ENCODE assay signal across 12 cellular contexts in the genomic region with DNA sequence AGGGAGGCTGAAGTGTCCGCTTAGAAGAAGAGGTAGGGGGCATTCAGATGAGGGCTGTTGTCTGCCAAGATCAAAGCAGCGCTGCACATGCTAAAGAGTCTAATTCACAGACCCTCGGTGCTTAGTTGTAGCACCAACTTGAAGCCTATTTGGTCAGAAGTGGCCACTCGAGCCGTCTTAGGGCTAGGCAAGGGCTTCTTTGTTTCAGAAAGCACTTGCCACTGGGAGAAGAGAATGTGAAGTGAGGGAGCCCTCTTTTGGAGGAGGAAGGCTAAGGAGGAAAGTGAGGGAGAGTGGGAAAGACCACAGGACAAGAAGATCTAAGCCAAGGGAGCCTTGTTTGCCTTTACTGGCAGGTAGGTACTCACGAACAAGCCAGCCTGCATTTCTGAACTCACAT.
DNase-seq lines count a peak whose midpoint lies in the region; ATAC-seq, FAIRE-seq and TF ChIP-seq lines count a peak whose summit lies in the region.
"Had no signal": no experiment of that assay in that cellular context is flagged by ENCODE, and none has a peak within 500 bp of the region (broad histone marks: within the 10 kb centered on the region; RNA-seq: fewer than 3 reads in every experiment).

No MANE protein-coding gene starts in this region.

- no peaks in the 10 kb centered on the region for H3K23me2 ChIP-seq in H1 (ENCODE audit: low read depth, low read length)

- H3K36me3 Mint-ChIP-seq in activated naive CD8-positive, alpha-beta T cell treated with anti-CD3 and anti-CD28 coated beads for 36 hours = no peaks in the 10 kb centered on the region

- no peak overlapping the region for H2BK120ac ChIP-seq in H1 (replicated peaks; ENCODE audit: low read depth, low read length)

- H2BK15ac ChIP-seq in H1 (ENCODE audit: low read length) = no peak overlapping the region

- H3K79me1 ChIP-seq in H1 (ENCODE audit: low read depth, low read length) = no peaks in the 10 kb centered on the region

- TF ChIP-seq POLR2A in H1 (IDR thresholded peaks at IDR 0.05; ENCODE audit: control extremely low read depth in 1 of 2, low read depth in 2 of 2, low read length in 2 of 2) (no peak), Peyer's patch (IDR thresholded peaks at IDR 0.05) (no peak)

- peak overlapping the region; percentile 44; the same call in 1 of the 2 replicates for H3K18ac ChIP-seq in H1 (ENCODE audit: extremely low read depth, low read length)

- no peak overlapping the region for H4K5ac ChIP-seq in H1 (ENCODE audit: insufficient read length, low read depth, low read length)

- TF ChIP-seq EP300 in H1 (IDR thresholded peaks at IDR 0.05; ENCODE audit: borderline replicate concordance in 1 of 2, low read depth in 2 of 2, low read length in 2 of 2) = no peak

- H3K4me1 Mint-ChIP-seq in activated naive CD8-positive, alpha-beta T cell treated with anti-CD3 and anti-CD28 coated beads for 36 hours = no peaks in the 10 kb centered on the region

- no peak overlapping the region for H3K9ac ChIP-seq in H1 (replicated peaks in 1 of 4; ENCODE audit: extremely low read depth in 1 of 4, low read depth in 3 of 4, low read length in 3 of 4)

- no peak overlapping the region for H3K27ac ChIP-seq in H1 (ENCODE audit: low read depth, low read length)
- no peak overlapping the region for H3K27ac ChIP-seq in Peyer's patch
- no peak overlapping the region for H3K27ac ChIP-seq in PC-9
- H3K27ac ChIP-seq: right atrium auricular region, SJCRH30 had no signal

- H3K9me2 ChIP-seq in PC-9 (ENCODE audit: insufficient read depth) = no peaks in the 10 kb centered on the region; the same call in 1 of the 2 replicates

- H3K4me3 Mint-ChIP-seq in activated naive CD8-positive, alpha-beta T cell treated with anti-CD3 and anti-CD28 coated beads for 36 hours = no peak overlapping the region
- H3K4me3 Mint-ChIP-seq: activated CD8-positive, alpha-beta T cell treated with anti-CD3 and anti-CD28 coated beads for 36 hours had no signal

- H3K79me2 ChIP-seq in H1 (ENCODE audit: control insufficient read depth in 1 of 2, insufficient read depth in 2 of 2, low read length in 2 of 2) = no peaks in the 10 kb centered on the region
- H3K79me2 ChIP-seq in PC-9 (ENCODE audit: low read depth) = no peaks in the 10 kb centered on the region

- H3K9me3 ChIP-seq in H1 (ENCODE audit: insufficient read depth in 2 of 2, low read depth in 1 of 2, low read length in 1 of 2) (0 out of 4 replicates have a peak, but pooled peaks cover 0 to 11% of the 10 kb centered on the region in 2 experiments), Peyer's patch (no peaks in the 10 kb centered on the region), PC-9 (ENCODE audit: insufficient read depth, low read depth) (no peaks in the 10 kb centered on the region)
- H3K9me3 ChIP-seq: SJCRH30 had no signal

- H3K27me3 Mint-ChIP-seq in activated naive CD8-positive, alpha-beta T cell treated with anti-CD3 and anti-CD28 coated beads for 36 hours = peaks cover 4% of the 10 kb centered on the region

- H3K56ac ChIP-seq in H1 (replicated peaks; ENCODE audit: insufficient read length, low read depth, low read length) = no peak overlapping the region

- H3K4me1 ChIP-seq in H1 (replicated peaks in 1 of 4; ENCODE audit: control insufficient read depth in 3 of 4, insufficient read depth in 4 of 4, low read length in 3 of 4) (peaks cover 0 to 8% (median 2%) of the 10 kb centered on the region in 4 experiments; a peak in 4 of 7 replicates), Peyer's patch (no peaks in the 10 kb centered on the region), PC-9 (replicated peaks; ENCODE audit: insufficient read depth) (no peaks in the 10 kb centered on the region)
- H3K4me1 ChIP-seq: right atrium auricular region, SJCRH30 had no signal

- intact Hi-C loops in PC-9 (cut with micrococcal nuclease; ENCODE audit: unreplicated experiment) = no loop called here

- peak; percentile 19 for FAIRE-seq in H1 (lab: Jason Lieb, UNC)

- 67% methylated on average over 6 of the region's 6 CpGs; no CpG with 5 or more reads in 1 of the 2 experiments for WGBS in H1 (ENCODE audit: extremely low coverage in 1 of 2, insufficient coverage in 1 of 2, insufficient read length in 1 of 2, insufficient replicate concordance in 2 of 2, low coverage in 1 of 2, low lambda C conversion rate in 2 of 2, missing lambda C conversion rate in 1 of 2), 2 experiments

- no peak for ATAC-seq in GM19467 (IDR thresholded peaks at IDR 0.05; ENCODE audit: unreplicated experiment)
- ATAC-seq: activated CD8-positive, alpha-beta T cell treated with anti-CD3 and anti-CD28 coated beads for 36 hours had no signal

- no peak overlapping the region for H3K14ac ChIP-seq in H1 (ENCODE audit: insufficient read length)

- CTCF ChIA-PET in H1 (lab: Charles Lee; ENCODE audit: partially characterized antibody) (interaction anchor here (1.0 to 2.1 kb wide), 3 partner anchors 13 to 265 kb away, joined by 3 to 5 read pairs (median 3); no protein-coding TSS in a partner anchor), PC-9 (lab: Charles Lee) (no interaction called here)

- H2BK20ac ChIP-seq in H1 (ENCODE audit: low read length) = no peak overlapping the region; the same call in 1 of the 2 replicates

- POLR2A ChIA-PET in H1 (lab: Charles Lee; ENCODE audit: partially characterized antibody) (no interaction called here), PC-9 (lab: Charles Lee; ENCODE audit: unreplicated experiment) (no interaction called here)

- H3K4me3 ChIP-seq in H1 (ENCODE audit: extremely low read depth in 1 of 4, insufficient read depth in 2 of 4, low read depth in 3 of 4, low read length in 4 of 4) (no peak overlapping the region), Peyer's patch (no peak overlapping the region), PC-9 (no peak overlapping the region)
- H3K4me3 ChIP-seq: right atrium auricular region, SJCRH30 had no signal

- no peaks in the 10 kb centered on the region for H3F3A ChIP-seq in PC-9 (ENCODE audit: insufficient read depth, low read depth)

- TF ChIP-seq CTCF in H1 (IDR thresholded peaks at IDR 0.05; ENCODE audit: control extremely low read depth in 1 of 3, insufficient read depth in 1 of 3, low read depth in 1 of 3, low read length in 3 of 3) (peak in 2 of 3 experiments; percentile 47; a peak in 3 of 4 replicates), Peyer's patch (IDR thresholded peaks at IDR 0.05) (no peak), PC-9 (conservative IDR thresholded peaks at IDR 0.05) (no peak)

- peak overlapping the region; percentile 96 for H2AFZ ChIP-seq in H1 (ENCODE audit: low read length)
- H2AFZ ChIP-seq in PC-9 = no peak overlapping the region

- DNase-seq in DMS79 treated with DMSO at 0.1 percent for 48 hours (lab: John Stamatoyannopoulos, UW) (peak; percentile 98), NCI-H2107 treated with DMSO at 0.1 percent for 48 hours (lab: John Stamatoyannopoulos, UW; ENCODE audit: unreplicated experiment) (peak; percentile 6), H1 (ENCODE audit: low read depth in 1 of 2, low spot score in 2 of 2) (no peak), midbrain (lab: John Stamatoyannopoulos, UW) (peak; percentile 41), Peyer's patch (no peak), PC-9 (no peak)
- DNase-seq in activated naive CD8-positive, alpha-beta T cell treated with anti-CD3 and anti-CD28 coated beads for 36 hours = no peak
- DNase-seq: activated CD8-positive, alpha-beta T cell treated with anti-CD3 and anti-CD28 coated beads for 36 hours; DND-41; SJCRH30 had no signal

- no peak overlapping the region; the same call in 1 of the 2 replicates for H2BK12ac ChIP-seq in H1 (ENCODE audit: low read depth, low read length)

- H2AK5ac ChIP-seq in H1 (ENCODE audit: low read depth, low read length) = no peak overlapping the region

- H4K20me1 ChIP-seq in H1 (replicated peaks in 1 of 2; ENCODE audit: control insufficient read depth in 1 of 2, insufficient read depth in 2 of 2, low read length in 2 of 2) = no peaks in the 10 kb centered on the region
- H4K20me1 ChIP-seq in PC-9 (ENCODE audit: insufficient read depth) = no peaks in the 10 kb centered on the region

- no peak overlapping the region for H4K91ac ChIP-seq in H1 (replicated peaks; ENCODE audit: insufficient read length, low read length)

- H3K36me3 ChIP-seq in H1 (ENCODE audit: control insufficient read depth in 2 of 4, insufficient read depth in 4 of 4, low read length in 3 of 4) (no peaks in the 10 kb centered on the region), Peyer's patch (no peaks in the 10 kb centered on the region), PC-9 (ENCODE audit: low read depth) (no peaks in the 10 kb centered on the region)
- H3K36me3 ChIP-seq: right atrium auricular region, SJCRH30 had no signal

- peak; percentile 67 to 78 for TF ChIP-seq RAD21 in H1 (IDR thresholded peaks at IDR 0.05 in 1 of 2, conservative IDR thresholded peaks at IDR 0.05 in 1 of 2; ENCODE audit: low read depth in 2 of 2, low read length in 2 of 2)

- H3K9me3 Mint-ChIP-seq in activated naive CD8-positive, alpha-beta T cell treated with anti-CD3 and anti-CD28 coated beads for 36 hours = peaks cover 2% of the 10 kb centered on the region
- H3K9me3 Mint-ChIP-seq: activated CD8-positive, alpha-beta T cell treated with anti-CD3 and anti-CD28 coated beads for 36 hours had no signal

- BruUV-seq in PC-9 (replicated peaks; lab: Mats Ljungman, UMichigan) = no TSS peak

- no peak overlapping the region for H3K23ac ChIP-seq in H1 (ENCODE audit: insufficient read length)

- H4K8ac ChIP-seq in H1 (ENCODE audit: extremely low read depth, insufficient read depth, low read length) = no peak overlapping the region

- H2BK5ac ChIP-seq in H1 (ENCODE audit: low read depth, low read length) = no peak overlapping the region

- no peak overlapping the region for H3K27ac Mint-ChIP-seq in activated naive CD8-positive, alpha-beta T cell treated with anti-CD3 and anti-CD28 coated beads for 36 hours
- H3K27ac Mint-ChIP-seq: activated CD8-positive, alpha-beta T cell treated with anti-CD3 and anti-CD28 coated beads for 36 hours had no signal

- H3K4me2 ChIP-seq in H1 (ENCODE audit: insufficient read depth in 1 of 2, low read depth in 2 of 2, low read length in 2 of 2) = no peak overlapping the region
- H3K4me2 ChIP-seq in PC-9 = no peak overlapping the region

- H3K4ac ChIP-seq in H1 (replicated peaks; ENCODE audit: insufficient read length, low read depth, low read length) = no peak overlapping the region

- H3K27me3 ChIP-seq in H1 (replicated peaks in 1 of 4; ENCODE audit: control insufficient read depth in 3 of 4, extremely low read depth in 1 of 4, insufficient read depth in 3 of 4, low read length in 3 of 4) (no peaks in the 10 kb centered on the region), Peyer's patch (no peaks in the 10 kb centered on the region), PC-9 (ENCODE audit: insufficient read depth, low read depth) (peaks cover 37% of the 10 kb centered on the region)
- H3K27me3 ChIP-seq: right atrium auricular region, SJCRH30 had no signal

TF ChIP-seq in H1, 55 proteins besides CTCF, POLR2A, EP300 and RAD21 (continues in another document):
- TF ChIP-seq, protein P1, sequence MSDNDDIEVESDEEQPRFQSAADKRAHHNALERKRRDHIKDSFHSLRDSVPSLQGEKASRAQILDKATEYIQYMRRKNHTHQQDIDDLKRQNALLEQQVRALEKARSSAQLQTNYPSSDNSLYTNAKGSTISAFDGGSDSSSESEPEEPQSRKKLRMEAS (IDR thresholded peaks at IDR 0.05) = no peak
- no peak for TF ChIP-seq CBX5 (IDR thresholded peaks at IDR 0.05; ENCODE audit: low read depth, low read length)

Comparison
In these comparisons a context has a peak if more than half of its experiments do, and no peak if none do; other contexts are left out.
1. DNase-seq: peak in DMS79 treated with DMSO at 0.1 percent for 48 hours (single experiment), NCI-H2107 treated with DMSO at 0.1 percent for 48 hours (single experiment) and midbrain (single experiment); none in H1 (0 of 2), Peyer's patch (0 of 3), PC-9 (0 of 2) and activated naive CD8-positive, alpha-beta T cell treated with anti-CD3 and anti-CD28 coated beads for 36 hours (single experiment).
2. CTCF ChIP-seq: peak in H1 (2 of 3); none in Peyer's patch (0 of 6) and PC-9 (single experiment).